1 cellular context compared by ENCODE assay signal in genomic region chr2:120586507-120587283, GRCh38.
TF ChIP-seq lines count a peak whose summit lies in the region.

No MANE protein-coding gene starts in this region.

TF ChIP-seq in H1, 55 proteins besides CTCF, POLR2A, EP300 and RAD21 (continued from another document):
- TF ChIP-seq TAF1 (IDR thresholded peaks at IDR 0.05; ENCODE audit: low read depth, low read length) (0 out of 2 replicates have a peak, but pooled peaks have one; percentile 12), TAF7 (optimal IDR thresholded peaks at IDR 0.05; ENCODE audit: borderline replicate concordance, low read depth, low read length) (no peak), CREB1 (IDR thresholded peaks at IDR 0.05) (peak; percentile 40; the same call in 1 of the 2 replicates), CTBP2 (IDR thresholded peaks at IDR 0.05; ENCODE audit: borderline replicate concordance, insufficient read depth, insufficient read length, low read length) (peak; percentile 68)
